In genomic region chr16:26360867-26361266, GRCh38 we compare ENCODE assay signal across 39 cellular contexts.
"Had no signal": no experiment of that assay in that cellular context is flagged by ENCODE, and none has a peak within 500 bp of the region (broad histone marks: within the 10 kb centered on the region; RNA-seq: fewer than 3 reads in every experiment).

No MANE protein-coding gene starts in this region.

- DNase-seq: activated effector memory CD4-positive, alpha-beta T cell treated with anti-CD3 and anti-CD28 coated beads, Interleukin-2, amount 50 U/mL, for 16 hours; activated effector memory CD4-positive, alpha-beta T cell treated with Interleukin-2 at 50 U/mL for 16 hours; activated gamma-delta T cell; activated gamma-delta T cell treated with Interleukin-2 at 50 U/mL for 16 hours; activated naive CD4-positive, alpha-beta T cell; activated naive CD4-positive, alpha-beta T cell treated with anti-CD3 and anti-CD28 coated beads for 36 hours; activated naive CD4-positive, alpha-beta T cell treated with anti-CD3 and anti-CD28 coated beads, Interleukin-2, amount 10 ng/mL, durations not matched to agents 7 days and 5 days; activated naive CD4-positive, alpha-beta T cell treated with anti-CD3 and anti-CD28 coated beads, Interleukin-2, amount 50 U/mL, for 16 hours; activated naive CD4-positive, alpha-beta T cell treated with Interleukin-2 at 50 U/mL for 16 hours; activated naive CD8-positive, alpha-beta T cell treated with anti-CD3 and anti-CD28 coated beads for 36 hours; activated naive CD8-positive, alpha-beta T cell treated with anti-CD3 and anti-CD28 coated beads, Interleukin-2, amount 10 ng/mL, durations not matched to agents 7 days and 5 days; activated naive CD8-positive, alpha-beta T cell treated with anti-CD3 and anti-CD28 coated beads, Interleukin-2, amount 50 U/mL, for 24 hours; activated T-cell treated with anti-CD3 and anti-CD28 coated beads, Interleukin-2, amount 50 U/mL, for 4 hours; activated T-cell treated with anti-CD3 and anti-CD28 coated beads, Interleukin-2, amount 50 U/mL, for 48 hours; activated T-cell treated with anti-CD3 and anti-CD28 coated beads, Interleukin-2, amount 50 U/mL, for 72 hours; adrenal gland; amniotic stem cell; amygdala; anterior cingulate cortex; aorta; body of pancreas; brain microvascular endothelial cell; caudate nucleus; central memory CD4-positive, alpha-beta T cell; cerebellar nuclear complex had no signal

- H3K4me1 Mint-ChIP-seq: activated naive CD4-positive, alpha-beta T cell treated with anti-CD3 and anti-CD28 coated beads, Interleukin-2, amount 10 ng/mL, durations not matched to agents 7 days and 5 days; activated naive CD4-positive, alpha-beta T cell treated with anti-CD3 and anti-CD28 coated beads, Interleukin-2, amount 50 U/mL, for 24 hours; activated naive CD8-positive, alpha-beta T cell treated with anti-CD3 and anti-CD28 coated beads for 36 hours; activated naive CD8-positive, alpha-beta T cell treated with anti-CD3 and anti-CD28 coated beads, Interleukin-2, amount 10 ng/mL, durations not matched to agents 7 days and 5 days; activated naive CD8-positive, alpha-beta T cell treated with anti-CD3 and anti-CD28 coated beads, Interleukin-2, amount 50 U/mL, for 24 hours; activated T-helper 17 cell treated with anti-CD3 and anti-CD28 coated beads, Interleukin-2, amount 50 U/mL, for 72 hours; central memory CD8-positive, alpha-beta T cell had no signal

- H3K4me3 ChIP-seq: adrenal gland, ascending aorta, body of pancreas, breast epithelium, cardiac muscle cell had no signal

- FAIRE-seq: astrocyte, bronchial epithelial cell, colon had no signal

- H3K36me3 ChIP-seq: adrenal gland, ascending aorta, brain microvascular endothelial cell, breast epithelium, cardiac muscle cell had no signal

- H3K27ac ChIP-seq: adrenal gland, ascending aorta, body of pancreas, brain microvascular endothelial cell, breast epithelium, cardiac muscle cell had no signal

- ATAC-seq: activated naive CD4-positive, alpha-beta T cell treated with anti-CD3 and anti-CD28 coated beads, Interleukin-2, amount 50 U/mL, for 72 hours; activated naive CD8-positive, alpha-beta T cell treated with anti-CD3 and anti-CD28 coated beads, Interleukin-2, amount 50 U/mL, for 24 hours; activated T-cell treated with anti-CD3 and anti-CD28 coated beads, Interleukin-2, amount 50 U/mL, for 4 hours; activated T-cell treated with anti-CD3 and anti-CD28 coated beads, Interleukin-2, amount 50 U/mL, for 72 hours; activated T-helper 17 cell treated with anti-CD3 and anti-CD28 coated beads, Interleukin-2, amount 50 U/mL, for 72 hours; body of pancreas had no signal

- H3K4me1 ChIP-seq: adrenal gland, ascending aorta, body of pancreas, breast epithelium had no signal

- H3K9me3 Mint-ChIP-seq: activated T-cell treated with anti-CD3 and anti-CD28 coated beads, Interleukin-2, amount 50 U/mL, for 72 hours; central memory CD8-positive, alpha-beta T cell had no signal

- H3K36me3 Mint-ChIP-seq: activated naive CD4-positive, alpha-beta T cell treated with anti-CD3 and anti-CD28 coated beads, Interleukin-2, amount 10 ng/mL, durations not matched to agents 7 days and 5 days; activated naive CD4-positive, alpha-beta T cell treated with anti-CD3 and anti-CD28 coated beads, Interleukin-2, amount 50 U/mL, for 24 hours; activated naive CD4-positive, alpha-beta T cell treated with anti-CD3 and anti-CD28 coated beads, Interleukin-2, amount 50 U/mL, for 72 hours; activated naive CD8-positive, alpha-beta T cell; activated naive CD8-positive, alpha-beta T cell treated with anti-CD3 and anti-CD28 coated beads for 36 hours; activated naive CD8-positive, alpha-beta T cell treated with anti-CD3 and anti-CD28 coated beads, Interleukin-2, amount 10 ng/mL, durations not matched to agents 7 days and 5 days; brain had no signal

- H3K9me3 ChIP-seq: adrenal gland, body of pancreas had no signal

- H3K27ac Mint-ChIP-seq: activated naive CD4-positive, alpha-beta T cell treated with anti-CD3 and anti-CD28 coated beads for 36 hours; activated naive CD4-positive, alpha-beta T cell treated with anti-CD3 and anti-CD28 coated beads, Interleukin-2, amount 10 ng/mL, durations not matched to agents 7 days and 5 days; activated naive CD4-positive, alpha-beta T cell treated with anti-CD3 and anti-CD28 coated beads, Interleukin-2, amount 50 U/mL, for 24 hours; activated naive CD4-positive, alpha-beta T cell treated with anti-CD3 and anti-CD28 coated beads, Interleukin-2, amount 50 U/mL, for 72 hours; activated naive CD8-positive, alpha-beta T cell; activated naive CD8-positive, alpha-beta T cell treated with anti-CD3 and anti-CD28 coated beads for 36 hours; activated naive CD8-positive, alpha-beta T cell treated with anti-CD3 and anti-CD28 coated beads, Interleukin-2, amount 10 ng/mL, durations not matched to agents 7 days and 5 days; activated naive CD8-positive, alpha-beta T cell treated with anti-CD3 and anti-CD28 coated beads, Interleukin-2, amount 50 U/mL, for 24 hours; activated T-cell treated with anti-CD3 and anti-CD28 coated beads, Interleukin-2, amount 50 U/mL, for 72 hours; activated T-helper 1 cell treated with anti-CD3 and anti-CD28 coated beads, Interleukin-12 subunit alpha, Interleukin-12 subunit beta, Interleukin-2, Interleukin-4 antibody, amounts not matched to agents 30 ng/mL and 10 ng/mL and 1 ng/mL, durations not matched to agents 14 hours and 24 hours and 36 hours; activated T-helper 17 cell treated with anti-CD3 and anti-CD28 coated beads, Interleukin-2, amount 50 U/mL, for 72 hours; activated T-helper 2 cell treated with anti-CD3 and anti-CD28 coated beads, Interferon-gamma antibody, Interleukin-2, Interleukin-4, amounts not matched to agents 10 μg/mL and 5 μg/mL and 100 μg/mL, durations not matched to agents 14 hours and 24 hours and 36 hours; brain had no signal

- H3K4me3 Mint-ChIP-seq: activated naive CD4-positive, alpha-beta T cell treated with anti-CD3 and anti-CD28 coated beads for 36 hours; activated naive CD4-positive, alpha-beta T cell treated with anti-CD3 and anti-CD28 coated beads, Interleukin-2, amount 10 ng/mL, durations not matched to agents 7 days and 5 days; activated naive CD4-positive, alpha-beta T cell treated with anti-CD3 and anti-CD28 coated beads, Interleukin-2, amount 50 U/mL, for 24 hours; activated naive CD8-positive, alpha-beta T cell; activated naive CD8-positive, alpha-beta T cell treated with anti-CD3 and anti-CD28 coated beads for 36 hours; activated naive CD8-positive, alpha-beta T cell treated with anti-CD3 and anti-CD28 coated beads, Interleukin-2, amount 10 ng/mL, durations not matched to agents 7 days and 5 days; activated naive CD8-positive, alpha-beta T cell treated with anti-CD3 and anti-CD28 coated beads, Interleukin-2, amount 50 U/mL, for 24 hours; activated T-cell treated with anti-CD3 and anti-CD28 coated beads, Interleukin-2, amount 50 U/mL, for 4 hours; activated T-cell treated with anti-CD3 and anti-CD28 coated beads, Interleukin-2, amount 50 U/mL, for 72 hours; activated T-helper 1 cell treated with anti-CD3 and anti-CD28 coated beads, Interleukin-12 subunit alpha, Interleukin-12 subunit beta, Interleukin-2, Interleukin-4 antibody, amounts not matched to agents 30 ng/mL and 10 ng/mL and 1 ng/mL, durations not matched to agents 14 hours and 24 hours and 36 hours; activated T-helper 17 cell treated with anti-CD3 and anti-CD28 coated beads, Interleukin-2, amount 50 U/mL, for 72 hours; brain; central memory CD8-positive, alpha-beta T cell had no signal
